Comparison of ENCODE assay signal across 8 cellular contexts in genomic region chr19:58439576-58440554, GRCh38. TPM values are rescaled to one million over a fixed set of nuclear protein-coding genes. Genes with fewer than 3 reads are reported as not detected.
DNase-seq lines count a peak whose midpoint lies in the region; ATAC-seq and TF ChIP-seq lines count a peak whose summit lies in the region.

Gene ZNF132 (minus strand): TSS chr19:58440153. CDS start chr19:58439821, 332 bp downstream.

- H3K4me3 ChIP-seq in Peyer's patch (peak within 1 kb of the TSS; percentile 52 to 66 (median 61)), neural progenitor cell (peak within 1 kb of the TSS; percentile 37)

- H3K36me3 ChIP-seq in Peyer's patch (peaks cover 0 to 30% (median 0%) of the 10 kb centered on the region in 3 donors), neural progenitor cell (no peaks in the 10 kb centered on the region)

- TF ChIP-seq POLR2A in GM19193 (IDR thresholded peaks at IDR 0.05; ENCODE audit: extremely low read depth, insufficient read depth, insufficient read length) = peak; percentile 72
- TF ChIP-seq POLR2A in Peyer's patch (IDR thresholded peaks at IDR 0.05) = no peak

- TF ChIP-seq CTCF in Peyer's patch (IDR thresholded peaks at IDR 0.05) (no peak), foreskin keratinocyte (conservative IDR thresholded peaks at IDR 0.05) (no peak), neural progenitor cell (IDR thresholded peaks at IDR 0.05) (no peak)

- H3K36me3 Mint-ChIP-seq in neural progenitor cell = peaks cover 40% of the 10 kb centered on the region

- peaks cover 0 to 41% (median 20%) of the 10 kb centered on the region in 4 donors for H3K9me3 ChIP-seq in Peyer's patch
- peaks cover 7% of the 10 kb centered on the region for H3K9me3 ChIP-seq in neural progenitor cell (ENCODE audit: low read depth)

- no peaks in the 10 kb centered on the region for H3F3A ChIP-seq in neural progenitor cell (ENCODE audit: low read depth)

- H3K27ac Mint-ChIP-seq in neural progenitor cell = peak within 1 kb of the TSS; percentile 90
- H3K27ac Mint-ChIP-seq in stimulated activated naive CD8-positive, alpha-beta T cell treated with anti-CD3 and anti-CD28 coated beads, Interleukin-15, amount 100 ng/mL, for 72 hours = peak within 1 kb of the TSS; percentile 97 to 98

- no peaks in the 10 kb centered on the region for H4K20me1 ChIP-seq in neural progenitor cell (ENCODE audit: low read depth)

- peaks cover 4% of the 10 kb centered on the region for H3K27me3 Mint-ChIP-seq in neural progenitor cell (ENCODE audit: insufficient read depth, low read depth)
- H3K27me3 Mint-ChIP-seq in stimulated activated naive CD8-positive, alpha-beta T cell treated with anti-CD3 and anti-CD28 coated beads, Interleukin-15, amount 100 ng/mL, for 72 hours = no peaks in the 10 kb centered on the region

- ATAC-seq in HG03442 (IDR thresholded peaks at IDR 0.05; ENCODE audit: unreplicated experiment) (peak; percentile 95), foreskin keratinocyte (peak; percentile 95)
- peak; percentile 99 for ATAC-seq in stimulated activated naive CD8-positive, alpha-beta T cell treated with anti-CD3 and anti-CD28 coated beads, Interleukin-15, amount 100 ng/mL, for 72 hours

- H3K27ac ChIP-seq in Peyer's patch (peak within 1 kb of the TSS; percentile 49 to 81 (median 80)), foreskin keratinocyte (peak within 1 kb of the TSS; percentile 44), neural progenitor cell (no peak within 1 kb of the TSS)

- peak within 1 kb of the TSS; percentile 26 for H2AFZ ChIP-seq in neural progenitor cell (replicated peaks)

- peak within 1 kb of the TSS; percentile 86 for H3K4me3 Mint-ChIP-seq in neural progenitor cell
- H3K4me3 Mint-ChIP-seq in stimulated activated naive CD8-positive, alpha-beta T cell treated with anti-CD3 and anti-CD28 coated beads, Interleukin-15, amount 100 ng/mL, for 72 hours = peak within 1 kb of the TSS; percentile 99

- DNase-seq in AG08396 (ENCODE audit: low spot score) = peak; percentile 98
- DNase-seq in Peyer's patch = peak; percentile 92 to 99 (median 97)
- DNase-seq in activated gamma-delta T cell treated with anti-CD3 and anti-CD28 coated beads, Interleukin-2, amount 50 U/mL, for 16 hours (ENCODE audit: low read depth) = peak; percentile 91
- peak; percentile 98 to 99 for DNase-seq in foreskin keratinocyte
- DNase-seq in neural progenitor cell (ENCODE audit: low spot score) = peak; percentile 85
- peak; percentile 91 to 97 for DNase-seq in stimulated activated naive CD8-positive, alpha-beta T cell treated with anti-CD3 and anti-CD28 coated beads, Interleukin-15, amount 100 ng/mL, for 72 hours

- no peak within 1 kb of the TSS for H3K9ac ChIP-seq in neural progenitor cell

- peaks cover 51% of the 10 kb centered on the region for H3K9me3 Mint-ChIP-seq in neural progenitor cell
- H3K9me3 Mint-ChIP-seq in stimulated activated naive CD8-positive, alpha-beta T cell treated with anti-CD3 and anti-CD28 coated beads, Interleukin-15, amount 100 ng/mL, for 72 hours = peaks cover 39 to 79% of the 10 kb centered on the region in 2 donors

- peak within 1 kb of the TSS; percentile 60 for H3K4me2 ChIP-seq in neural progenitor cell

- no peaks in the 10 kb centered on the region for H3K79me2 ChIP-seq in neural progenitor cell (ENCODE audit: low read depth)

- H3K27me3 ChIP-seq in Peyer's patch (no peaks in the 10 kb centered on the region), foreskin keratinocyte (no peaks in the 10 kb centered on the region), neural progenitor cell (peaks cover 16% of the 10 kb centered on the region)

- H3K4me1 ChIP-seq in Peyer's patch = peaks cover 0 to 11% (median 9%) of the 10 kb centered on the region in 4 donors
- no peaks in the 10 kb centered on the region for H3K4me1 ChIP-seq in foreskin keratinocyte
- H3K4me1 ChIP-seq in neural progenitor cell = no peaks in the 10 kb centered on the region

- H3K4me1 Mint-ChIP-seq in neural progenitor cell = peaks cover 9% of the 10 kb centered on the region
- peaks cover 36% of the 10 kb centered on the region for H3K4me1 Mint-ChIP-seq in stimulated activated naive CD8-positive, alpha-beta T cell treated with anti-CD3 and anti-CD28 coated beads, Interleukin-15, amount 100 ng/mL, for 72 hours

RNA-seq across cellular contexts. Expression of gene ZNF132, which starts in this region (rescaled TPM):
- total RNA-seq in Peyer's patch (10 to 100 TPM in 1 of 4 donors, 1 to 10 TPM in 3; 3.9 to 12.4 (median 7.2) TPM), foreskin keratinocyte (5.6 and 5.8 TPM in 2 replicates), neural progenitor cell (ENCODE audit: low replicate concordance) (1.0 and 1.4 TPM in 2 replicates)
- polyA plus RNA-seq in foreskin keratinocyte = 1.4 and 1.7 TPM in 2 replicates
